In the genomic region with DNA sequence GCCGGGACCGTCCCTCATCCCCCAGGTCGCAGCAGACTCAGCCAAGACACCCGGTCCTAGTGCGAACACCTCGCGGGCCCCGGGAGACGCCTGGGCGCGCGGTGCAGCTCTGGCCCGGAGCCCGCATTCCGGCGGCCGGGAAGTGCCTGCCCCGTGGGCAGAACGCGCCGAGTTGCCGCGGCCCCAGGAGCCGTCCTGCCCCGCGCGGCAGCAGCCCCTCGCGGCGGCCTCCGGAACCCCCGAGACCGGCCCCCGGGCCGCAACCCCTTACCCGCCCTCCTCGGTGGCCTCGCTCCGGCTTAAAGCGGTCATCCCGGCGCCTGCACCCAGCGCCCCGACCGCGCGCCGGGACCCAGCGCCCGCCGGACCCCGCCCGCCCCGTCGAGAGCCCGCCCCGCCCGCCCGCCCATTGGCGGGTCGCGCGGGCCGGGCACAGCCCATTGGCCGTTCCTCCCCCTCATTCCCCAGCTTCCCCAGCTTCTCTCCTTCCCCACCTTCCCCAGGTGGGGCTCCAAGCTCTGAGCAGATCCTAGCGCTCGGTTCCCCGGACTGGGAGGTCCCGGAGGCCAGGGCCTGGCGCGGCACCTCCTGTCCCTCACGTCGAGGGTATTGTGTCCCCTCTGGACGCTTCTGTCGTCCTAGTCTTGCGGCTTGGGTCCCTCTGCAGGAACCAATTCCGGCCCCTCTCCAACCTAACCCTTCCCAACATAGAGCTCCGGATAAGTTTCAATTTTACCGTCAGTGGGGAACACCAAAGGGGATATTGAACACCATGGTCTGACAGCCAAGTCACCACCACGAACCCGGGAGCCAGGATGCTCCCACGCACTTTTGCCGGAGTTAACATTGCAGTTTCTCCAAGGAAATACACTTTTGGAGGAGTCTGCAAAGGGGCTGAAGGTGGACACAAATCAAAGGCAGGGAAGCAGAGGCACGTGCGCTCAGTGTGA, we compare ENCODE assay signal across 9 cellular contexts. TPM values are rescaled to one million over a fixed set of nuclear protein-coding genes. Genes with fewer than 3 reads are reported as not detected.
DNase-seq lines count a peak whose midpoint lies in the region; ATAC-seq and TF ChIP-seq lines count a peak whose summit lies in the region.
"Had no signal": no experiment of that assay in that cellular context is flagged by ENCODE, and none has a peak within 500 bp of the region (broad histone marks: within the 10 kb centered on the region; RNA-seq: fewer than 3 reads in every experiment).

GRAMD2A (minus strand) TSS at position 328 of the 950 bp plus-strand sequence.

- H3K9me3 ChIP-seq in MG63 = no peaks in the 10 kb centered on the region

- no peak within 1 kb of the TSS for H3K4me3 ChIP-seq in GM12865 (ENCODE audit: low read depth, low read length)
- no peak within 1 kb of the TSS for H3K4me3 ChIP-seq in MG63

- DNase-seq in GM12865 (ENCODE audit: low read depth) (peak; percentile 34), left cardiac atrium (no peak), retina (peak; percentile 60), MG63 (no peak)
- DNase-seq in activated naive CD4-positive, alpha-beta T cell treated with anti-CD3 and anti-CD28 coated beads for 36 hours = no peak

- TF ChIP-seq RAD21 in Ishikawa (IDR thresholded peaks at IDR 0.05; ENCODE audit: low read depth) = no peak

- peaks cover 50% of the 10 kb centered on the region for H3K36me3 ChIP-seq in MG63

- no peaks in the 10 kb centered on the region for H3K9me3 Mint-ChIP-seq in activated naive CD4-positive, alpha-beta T cell treated with anti-CD3 and anti-CD28 coated beads for 36 hours

- H3K27me3 ChIP-seq in MG63 = no peaks in the 10 kb centered on the region

- CTCF ChIA-PET in activated naive CD4-positive, alpha-beta T cell treated with anti-CD3 and anti-CD28 coated beads for 36 hours (lab: Charles Lee) = interaction anchor here (0.6 to 3.1 kb wide), 5 partner anchors 13 to 337 kb away, joined by 3 to 18 read pairs (median 3); no protein-coding TSS in a partner anchor

- H3K27ac Mint-ChIP-seq in activated naive CD4-positive, alpha-beta T cell treated with anti-CD3 and anti-CD28 coated beads for 36 hours = no peak within 1 kb of the TSS

- peak within 1 kb of the TSS; percentile 54 for H3K4me3 Mint-ChIP-seq in activated naive CD4-positive, alpha-beta T cell treated with anti-CD3 and anti-CD28 coated beads for 36 hours

- ATAC-seq in left cardiac atrium (peak; percentile 59 to 65), HG03469 (IDR thresholded peaks at IDR 0.05; ENCODE audit: unreplicated experiment) (no peak), HG03095 (IDR thresholded peaks at IDR 0.05; ENCODE audit: unreplicated experiment) (no peak)

- TF ChIP-seq CTCF in GM12865 (IDR thresholded peaks at IDR 0.05; ENCODE audit: insufficient read depth, low read depth, low read length, missing control alignments) = no peak

- peaks cover 20% of the 10 kb centered on the region for H3K4me1 Mint-ChIP-seq in activated naive CD4-positive, alpha-beta T cell treated with anti-CD3 and anti-CD28 coated beads for 36 hours (ENCODE audit: low read depth)

- H3K36me3 Mint-ChIP-seq in activated naive CD4-positive, alpha-beta T cell treated with anti-CD3 and anti-CD28 coated beads for 36 hours (ENCODE audit: low read depth) = peaks cover 44% of the 10 kb centered on the region

- intact Hi-C loops in activated naive CD4-positive, alpha-beta T cell treated with anti-CD3 and anti-CD28 coated beads for 36 hours (cut with micrococcal nuclease) = loop anchor here (5.0 to 10.0 kb wide), 2 partner anchors 75 to 337 kb away; partner anchors contain the start of gene PARP6
- intact Hi-C loops in left cardiac atrium (cut with DNase I) = no loop called here

- peaks cover 4% of the 10 kb centered on the region for H3K27me3 Mint-ChIP-seq in activated naive CD4-positive, alpha-beta T cell treated with anti-CD3 and anti-CD28 coated beads for 36 hours (ENCODE audit: low read depth)

- no peak for TF ChIP-seq EP300 in Ishikawa (IDR thresholded peaks at IDR 0.05; ENCODE audit: borderline replicate concordance)

TF ChIP-seq in Ishikawa, 13 proteins besides CTCF, POLR2A, EP300 and RAD21:
- TF ChIP-seq CREB1 (IDR thresholded peaks at IDR 0.05; ENCODE audit: low read depth) = no peak
- 0 out of 2 replicates have a peak, but pooled peaks have one; percentile 13 for TF ChIP-seq TEAD4 (IDR thresholded peaks at IDR 0.05)
- TF ChIP-seq TAF1 (IDR thresholded peaks at IDR 0.05; ENCODE audit: low read depth) = no peak
- TF ChIP-seq EGR1 (IDR thresholded peaks at IDR 0.05) = no peak
- no peak for TF ChIP-seq NFIC (IDR thresholded peaks at IDR 0.05)
- TF ChIP-seq FOXM1 (IDR thresholded peaks at IDR 0.05; ENCODE audit: borderline replicate concordance, low read depth) = 0 out of 2 replicates have a peak, but pooled peaks have one; percentile 26
- TF ChIP-seq CEBPB (IDR thresholded peaks at IDR 0.05) = no peak

RNA-seq across cellular contexts. Expression of gene GRAMD2A, which starts in this region (rescaled TPM):
- not detected for total RNA-seq in activated naive CD4-positive, alpha-beta T cell treated with anti-CD3 and anti-CD28 coated beads for 36 hours
- total RNA-seq in left cardiac atrium = not detected
- total RNA-seq in MG63 (2014; rRNA removed; shearing (Covaris generic); ENCODE audit: low replicate concordance) = not detected in 2 replicates
- total RNA-seq: T-helper 2 cell treated with Interferon-gamma antibody and Interleukin-4, amounts not matched to agents 100 ng/mL and 5 ng/mL, for 36 hours had no signal

Comparison
In these comparisons a context has a peak if more than half of its experiments do, and no peak if none do; other contexts are left out.
1. Peak in ATAC-seq in left cardiac atrium; RNA of the gene not detected or under 1 TPM.
2. DNase-seq: peak in GM12865 (single experiment) and retina (single experiment); none in activated naive CD4-positive, alpha-beta T cell treated with anti-CD3 and anti-CD28 coated beads for 36 hours (single experiment), left cardiac atrium (single experiment) and MG63 (single experiment).